ENCODE assay signal across 26 cellular contexts in the genomic region with DNA sequence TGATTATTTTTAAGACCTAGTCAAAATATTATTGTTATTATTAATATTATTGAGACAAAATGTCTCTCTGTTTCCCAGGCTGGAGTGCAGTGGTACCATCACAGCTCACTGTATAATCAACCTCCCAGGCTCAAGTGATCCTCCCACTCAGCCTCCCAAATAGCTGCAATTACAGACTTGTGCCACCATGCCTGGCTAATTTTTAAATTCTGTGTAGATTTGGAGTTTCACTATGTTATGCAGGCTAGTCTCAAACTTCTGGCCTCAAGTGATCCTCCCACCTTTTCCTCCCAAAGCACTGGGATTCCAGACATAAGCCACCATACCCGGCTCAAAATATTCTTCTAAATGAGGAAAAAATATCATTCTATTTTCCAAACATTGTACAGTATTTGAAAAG. TPM values are rescaled to one million over a fixed set of nuclear protein-coding genes. Genes with fewer than 3 reads are reported as not detected.
DNase-seq lines count a peak whose midpoint lies in the region; ATAC-seq and TF ChIP-seq lines count a peak whose summit lies in the region.
"Had no signal": no experiment of that assay in that cellular context is flagged by ENCODE, and none has a peak within 500 bp of the region (broad histone marks: within the 10 kb centered on the region; RNA-seq: fewer than 3 reads in every experiment).

No MANE protein-coding gene starts in this region.

- peaks cover 29% of the 10 kb centered on the region for H3K36me3 Mint-ChIP-seq in GM23338 (ENCODE audit: low read depth)

- H3K27ac Mint-ChIP-seq in GM23338, result no peak overlapping the region
- H3K27ac Mint-ChIP-seq: activated B cell treated with CpG ODN at 0.5 μM for 24 hours; activated CD4-positive, alpha-beta T cell treated with anti-CD3 and anti-CD28 coated beads, Interleukin-2, amount 10 ng/mL, durations not matched to agents 7 days and 5 days; activated naive CD8-positive, alpha-beta T cell; CD8-positive, alpha-beta memory T cell; naive thymus-derived CD8-positive, alpha-beta T cell had no signal

- no peak overlapping the region for H3K4me3 Mint-ChIP-seq in GM23338
- H3K4me3 Mint-ChIP-seq: activated B cell treated with CpG ODN at 0.5 μM for 24 hours; activated CD4-positive, alpha-beta T cell treated with anti-CD3 and anti-CD28 coated beads, Interleukin-2, amount 10 ng/mL, durations not matched to agents 7 days and 5 days; activated naive CD8-positive, alpha-beta T cell; CD8-positive, alpha-beta memory T cell; naive thymus-derived CD8-positive, alpha-beta T cell had no signal

- H3K4me1 ChIP-seq in DND-41 (ENCODE audit: insufficient read depth, low read length) (no peaks in the 10 kb centered on the region), GM23338 (ENCODE audit: insufficient read depth) (no peaks in the 10 kb centered on the region), MM.1S (ENCODE audit: low read length) (no peaks in the 10 kb centered on the region)
- H3K4me1 ChIP-seq: esophagus squamous epithelium, gastrocnemius medialis, lower lobe of right lung, thyroid gland, uterus had no signal

- no peaks in the 10 kb centered on the region for H3K27me3 Mint-ChIP-seq in GM23338 (ENCODE audit: insufficient read depth, low read depth, poor library complexity)
- H3K27me3 Mint-ChIP-seq: activated B cell treated with CpG ODN at 0.5 μM for 24 hours; activated CD4-positive, alpha-beta T cell treated with anti-CD3 and anti-CD28 coated beads, Interleukin-2, amount 10 ng/mL, durations not matched to agents 7 days and 5 days; activated naive CD8-positive, alpha-beta T cell; CD8-positive, alpha-beta memory T cell; naive thymus-derived CD8-positive, alpha-beta T cell had no signal

- DNase-seq in DND-41 (no peak), GM23338 (ENCODE audit: low spot score) (peak; percentile 8), NCI-H69 (lab: John Stamatoyannopoulos, UW) (peak; percentile 42), fibroblast of pulmonary artery (ENCODE audit: low read depth) (peak; percentile 2), MM.1S (no peak), G401 (ENCODE audit: low spot score) (no peak), NCI-H1105 (lab: John Stamatoyannopoulos, UW) (no peak)
- DNase-seq: activated B cell treated with CpG ODN at 0.5 μM for 24 hours; activated CD4-positive, alpha-beta T cell treated with anti-CD3 and anti-CD28 coated beads, Interleukin-2, amount 10 ng/mL, durations not matched to agents 7 days and 5 days; activated effector memory CD4-positive, alpha-beta T cell treated with anti-CD3 and anti-CD28 coated beads, Interleukin-2, amount 50 U/mL, for 16 hours; anterior cingulate cortex; CD8-positive, alpha-beta memory T cell; esophagus squamous epithelium; gastrocnemius medialis; lower lobe of right lung; naive thymus-derived CD8-positive, alpha-beta T cell; NCI-H1417 treated with DMSO at 0.1 percent for 48 hours; NCI-H2107; NCI-H446 treated with DMSO at 0.1 percent for 48 hours; NCI-H82; stimulated activated CD4-positive, alpha-beta T cell treated with anti-CD3 and anti-CD28 coated beads, Interleukin-4, amount 100 ng/mL, for 24 hours; thyroid gland; uterus had no signal

- H2AFZ ChIP-seq in DND-41 (ENCODE audit: low read depth, low read length), result no peak overlapping the region
- H2AFZ ChIP-seq in GM23338, result no peak overlapping the region
- H2AFZ ChIP-seq in MM.1S (ENCODE audit: low read length), result no peak overlapping the region

- H3K4me3 ChIP-seq in DND-41 (ENCODE audit: low read depth in 1 of 2, low read length in 2 of 2) (no peak overlapping the region), GM23338 (no peak overlapping the region), fibroblast of pulmonary artery (replicated peaks; ENCODE audit: low read depth, low read length) (no peak overlapping the region), MM.1S (ENCODE audit: low read length) (no peak overlapping the region)
- H3K4me3 ChIP-seq: coronary artery, esophagus squamous epithelium, gastrocnemius medialis, lower lobe of right lung, thyroid gland, uterus had no signal

- no peaks in the 10 kb centered on the region for H3K4me1 Mint-ChIP-seq in GM23338
- H3K4me1 Mint-ChIP-seq: activated B cell treated with CpG ODN at 0.5 μM for 24 hours; activated CD4-positive, alpha-beta T cell treated with anti-CD3 and anti-CD28 coated beads, Interleukin-2, amount 10 ng/mL, durations not matched to agents 7 days and 5 days; CD8-positive, alpha-beta memory T cell; naive thymus-derived CD8-positive, alpha-beta T cell had no signal

- H3K9me3 ChIP-seq in DND-41 (ENCODE audit: insufficient read depth, low read length, severe bottlenecking), result no peaks in the 10 kb centered on the region
- H3K9me3 ChIP-seq in MM.1S (replicated peaks; ENCODE audit: insufficient read depth, low read length), result no peaks in the 10 kb centered on the region
- H3K9me3 ChIP-seq: esophagus squamous epithelium, gastrocnemius medialis, lower lobe of right lung, thyroid gland, uterus had no signal

- H3K36me3 ChIP-seq in DND-41 (ENCODE audit: insufficient read depth, low read length) (peaks cover 56% of the 10 kb centered on the region), GM23338 (ENCODE audit: insufficient read depth) (peaks cover 15% of the 10 kb centered on the region), MM.1S (replicated peaks; ENCODE audit: insufficient read depth, low read length) (no peaks in the 10 kb centered on the region)
- H3K36me3 ChIP-seq: uterus had no signal

- H3F3A ChIP-seq in GM23338 (replicated peaks; ENCODE audit: low read depth) (no peaks in the 10 kb centered on the region), MM.1S (ENCODE audit: insufficient read depth, low read length) (no peaks in the 10 kb centered on the region)

- H3K9ac ChIP-seq in DND-41 (ENCODE audit: low read depth, low read length) (no peak overlapping the region), MM.1S (ENCODE audit: low read length) (no peak overlapping the region)
- H3K9ac ChIP-seq: KMS-11 had no signal

- H4K20me1 ChIP-seq in DND-41 (ENCODE audit: insufficient read depth, low read length), result no peaks in the 10 kb centered on the region
- no peaks in the 10 kb centered on the region for H4K20me1 ChIP-seq in GM23338 (replicated peaks; ENCODE audit: insufficient read depth)
- H4K20me1 ChIP-seq in MM.1S (ENCODE audit: insufficient read depth, low read length), result no peaks in the 10 kb centered on the region

- H3K79me2 ChIP-seq in DND-41 (ENCODE audit: insufficient read depth, low read length) (no peaks in the 10 kb centered on the region), GM23338 (replicated peaks; ENCODE audit: insufficient read depth) (no peaks in the 10 kb centered on the region), MM.1S (ENCODE audit: low read length) (no peaks in the 10 kb centered on the region)

- TF ChIP-seq CTCF in DND-41 (IDR thresholded peaks at IDR 0.05; ENCODE audit: borderline replicate concordance, extremely low read depth, low read length, poor library complexity, severe bottlenecking) (no peak), GM23338 (conservative IDR thresholded peaks at IDR 0.05; ENCODE audit: low read depth in 2 of 2) (no peak), fibroblast of pulmonary artery (IDR thresholded peaks at IDR 0.05; ENCODE audit: low read length, missing control alignments) (no peak), MM.1S (IDR thresholded peaks at IDR 0.05; ENCODE audit: low read length) (no peak)

- ATAC-seq in DND-41 (ENCODE audit: insufficient read depth, low read depth), result 0 out of 3 replicates have a peak, but pooled peaks have one; percentile 37
- no peak; the same call in 2 of the 3 replicates for ATAC-seq in GM23338
- ATAC-seq: gastrocnemius medialis; lower lobe of right lung; naive thymus-derived CD8-positive, alpha-beta T cell had no signal

- no peaks in the 10 kb centered on the region for H3K27me3 ChIP-seq in DND-41 (ENCODE audit: insufficient read depth, low read length, poor library complexity)
- no peaks in the 10 kb centered on the region for H3K27me3 ChIP-seq in GM23338 (ENCODE audit: insufficient read depth)
- no peaks in the 10 kb centered on the region for H3K27me3 ChIP-seq in MM.1S (replicated peaks; ENCODE audit: insufficient read depth, low read length)
- H3K27me3 ChIP-seq: esophagus squamous epithelium, gastrocnemius medialis, thyroid gland, uterus had no signal

- H3K27ac ChIP-seq in DND-41 (ENCODE audit: low read length) (no peak overlapping the region), GM23338 (ENCODE audit: low read depth) (no peak overlapping the region), MM.1S (ENCODE audit: low read length) (no peak overlapping the region)
- H3K27ac ChIP-seq: coronary artery, esophagus squamous epithelium, gastrocnemius medialis, KMS-11, lower lobe of right lung, thyroid gland, uterus had no signal

- peaks cover 11% of the 10 kb centered on the region for H3K9me3 Mint-ChIP-seq in GM23338

- in situ Hi-C loops in G401 (cut with HindIII; ENCODE audit: low sequenced_read_pairs), result no loop called here

- H3K4me2 ChIP-seq in DND-41 (ENCODE audit: insufficient read depth, low read length), result no peak overlapping the region
- H3K4me2 ChIP-seq in GM23338, result no peak overlapping the region
- no peak overlapping the region for H3K4me2 ChIP-seq in MM.1S (ENCODE audit: low read depth, low read length)
- H3K4me2 ChIP-seq: KMS-11 had no signal

- H3K9me2 ChIP-seq in GM23338 (ENCODE audit: insufficient read depth) (no peaks in the 10 kb centered on the region), MM.1S (replicated peaks; ENCODE audit: insufficient read depth, low read length) (no peaks in the 10 kb centered on the region)

TF ChIP-seq in GM23338, 12 proteins besides CTCF, POLR2A, EP300 and RAD21 (continues in another document):
- no peak for TF ChIP-seq EZH2 (IDR thresholded peaks at IDR 0.05; ENCODE audit: low read depth, unreplicated experiment)
- no peak for TF ChIP-seq NANOG (IDR thresholded peaks at IDR 0.05; ENCODE audit: borderline replicate concordance)
- no peak for TF ChIP-seq ZNF114 (CRISPR knock-in tag; IDR thresholded peaks at IDR 0.05)

RNA-seq across cellular contexts. Expression of gene SLC36A4, which starts 37.0 kb away (rescaled TPM):
- total RNA-seq in GM23338 (2014; rRNA removed; shearing (Covaris generic)), result 24.7 and 34.6 TPM in 2 replicates
- polyA plus RNA-seq in GM23338 (2016; fragmentation: Nextera tagmentation; extraction: Ambion mirVana), result 20.6 and 24.9 TPM in 2 replicates
- 9.5 and 16.0 TPM in 2 replicates for total RNA-seq in G401 (2014; rRNA removed; shearing (Covaris generic))

Comparison
In these comparisons a context has a peak if more than half of its experiments do, and no peak if none do; other contexts are left out.
1. DNase-seq: peak in GM23338 (single experiment), NCI-H69 (single experiment) and fibroblast of pulmonary artery (single experiment); none in DND-41 (single experiment), MM.1S (single experiment), G401 (single experiment) and NCI-H1105 (single experiment).